Comparison of ENCODE assay signal across 8 cellular contexts in the genomic region with DNA sequence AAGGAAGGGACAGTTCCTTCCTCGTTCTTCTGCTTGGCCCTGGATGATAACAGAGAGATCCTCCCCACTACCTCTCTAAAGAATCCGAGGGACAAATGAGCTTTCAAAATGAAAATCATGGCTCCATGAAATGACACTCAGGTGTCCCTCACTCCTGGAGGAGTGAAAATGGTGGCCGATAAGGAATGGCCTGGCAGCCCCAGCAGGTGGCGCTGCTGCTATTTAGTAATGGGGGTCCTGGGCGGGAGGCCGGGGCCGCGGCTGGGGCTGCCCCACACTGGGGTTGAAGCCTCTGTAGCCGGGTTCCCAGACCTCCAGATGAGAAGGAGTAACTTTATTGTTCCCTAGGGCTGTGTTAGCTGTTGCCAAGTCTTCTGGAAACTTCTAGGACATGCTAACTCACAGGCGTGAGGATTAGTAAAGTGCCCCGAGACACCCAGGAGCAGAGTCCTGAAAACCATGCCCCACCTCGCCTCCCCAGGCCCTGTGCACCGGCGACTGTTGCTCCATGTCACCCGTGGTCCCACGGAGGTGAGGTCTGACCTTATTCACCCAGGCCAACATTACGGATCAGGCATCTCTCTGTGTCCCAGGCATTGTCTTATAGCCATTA.
DNase-seq lines count a peak whose midpoint lies in the region; ATAC-seq and TF ChIP-seq lines count a peak whose summit lies in the region.

No MANE protein-coding gene starts in this region.

- POLR2A ChIA-PET in activated CD4-positive, alpha-beta memory T cell treated with anti-CD3 and anti-CD28 coated beads for 36 hours (lab: Charles Lee) = interaction anchor here (0.6 kb wide), 1 partner anchor 100 kb away, joined by 3 read pairs; no protein-coding TSS in a partner anchor

- H3K27me3 Mint-ChIP-seq in CD4-positive, CD25-positive, alpha-beta regulatory T cell = no peaks in the 10 kb centered on the region
- H3K27me3 Mint-ChIP-seq in activated CD4-positive, alpha-beta memory T cell treated with anti-CD3 and anti-CD28 coated beads for 36 hours = no peaks in the 10 kb centered on the region

- H3K36me3 ChIP-seq in CD4-positive, CD25-positive, alpha-beta regulatory T cell (ENCODE audit: control insufficient read depth, insufficient read depth, low read length) = no peaks in the 10 kb centered on the region

- peaks cover 4% of the 10 kb centered on the region for H3K4me1 ChIP-seq in CD4-positive, CD25-positive, alpha-beta regulatory T cell (ENCODE audit: control insufficient read depth, insufficient read depth, low read length, poor library complexity, severe bottlenecking)

- CTCF ChIA-PET in activated CD4-positive, alpha-beta memory T cell treated with anti-CD3 and anti-CD28 coated beads for 36 hours (lab: Charles Lee) = interaction anchor here (0.7 to 1.3 kb wide), 8 partner anchors 10 to 775 kb away, joined by 3 to 4 read pairs (median 3); no protein-coding TSS in a partner anchor

- no peak overlapping the region for H3K4me3 Mint-ChIP-seq in CD4-positive, CD25-positive, alpha-beta regulatory T cell
- no peak overlapping the region for H3K4me3 Mint-ChIP-seq in activated CD4-positive, alpha-beta memory T cell treated with anti-CD3 and anti-CD28 coated beads for 36 hours

- H3K4me3 ChIP-seq in CD4-positive, CD25-positive, alpha-beta regulatory T cell (ENCODE audit: low read depth, low read length) = no peak overlapping the region
- H3K4me3 ChIP-seq in dorsolateral prefrontal cortex = no peak overlapping the region

- peak in 1 of 2 donors; percentile 26 for ATAC-seq in CD4-positive, CD25-positive, alpha-beta regulatory T cell (ENCODE audit: low read depth in 2 of 2)
- peak; percentile 50 for ATAC-seq in GM21529 (IDR thresholded peaks at IDR 0.05; ENCODE audit: unreplicated experiment)
- no peak for ATAC-seq in HG03571 (IDR thresholded peaks at IDR 0.05; ENCODE audit: unreplicated experiment)

- no peaks in the 10 kb centered on the region for H3K36me3 Mint-ChIP-seq in CD4-positive, CD25-positive, alpha-beta regulatory T cell
- no peaks in the 10 kb centered on the region for H3K36me3 Mint-ChIP-seq in activated CD4-positive, alpha-beta memory T cell treated with anti-CD3 and anti-CD28 coated beads for 36 hours

- no peak overlapping the region for H3K27ac Mint-ChIP-seq in CD4-positive, CD25-positive, alpha-beta regulatory T cell
- H3K27ac Mint-ChIP-seq in activated CD4-positive, alpha-beta memory T cell treated with anti-CD3 and anti-CD28 coated beads for 36 hours = no peak overlapping the region

- peak; percentile 81 to 97 (median 92) for TF ChIP-seq CTCF in dorsolateral prefrontal cortex (IDR thresholded peaks at IDR 0.05 in 54 of 56, conservative IDR thresholded peaks at IDR 0.05 in 2 of 56; ENCODE audit: low read depth in 1 of 56, partially characterized antibody in 56 of 56)

- intact Hi-C loops in activated CD4-positive, alpha-beta memory T cell treated with anti-CD3 and anti-CD28 coated beads for 36 hours (cut with micrococcal nuclease) = loop anchor here (1.0 to 10.0 kb wide), 7 partner anchors 98 to 1178 kb away; no protein-coding TSS in a partner anchor
- intact Hi-C loops in dorsolateral prefrontal cortex (cut with DNase I) = loop anchor here (5.0 to 10.0 kb wide), 12 partner anchors 100 to 815 kb away; partner anchors contain the start of genes RPL17 (in 1 of the 2) and SMAD7 (in 1 of the 2)

- H3K9me3 Mint-ChIP-seq in CD4-positive, CD25-positive, alpha-beta regulatory T cell = no peaks in the 10 kb centered on the region
- no peaks in the 10 kb centered on the region for H3K9me3 Mint-ChIP-seq in activated CD4-positive, alpha-beta memory T cell treated with anti-CD3 and anti-CD28 coated beads for 36 hours

- no peak overlapping the region for H3K27ac ChIP-seq in CD4-positive, CD25-positive, alpha-beta regulatory T cell (ENCODE audit: insufficient read depth, low read length, poor library complexity, severe bottlenecking)
- H3K27ac ChIP-seq in dorsolateral prefrontal cortex = peak overlapping the region in 24 of 59 donors; percentile 2 to 71 (median 38)

- H3K9me3 ChIP-seq in CD4-positive, CD25-positive, alpha-beta regulatory T cell (ENCODE audit: control insufficient read depth in 2 of 2, low read length in 2 of 2) = no peaks in the 10 kb centered on the region

- no peaks in the 10 kb centered on the region for H3K27me3 ChIP-seq in CD4-positive, CD25-positive, alpha-beta regulatory T cell (ENCODE audit: control insufficient read depth, insufficient read depth, low read length)
- no peaks in the 10 kb centered on the region for H3K27me3 ChIP-seq in dorsolateral prefrontal cortex

- H3K4me1 Mint-ChIP-seq in CD4-positive, CD25-positive, alpha-beta regulatory T cell = peaks cover 0 to 3% (median 0%) of the 10 kb centered on the region in 4 donors
- H3K4me1 Mint-ChIP-seq in activated CD4-positive, alpha-beta memory T cell treated with anti-CD3 and anti-CD28 coated beads for 36 hours (ENCODE audit: low read depth) = peaks cover 2% of the 10 kb centered on the region

- peak; percentile 22 to 59 (median 40) for DNase-seq in CD4-positive, CD25-positive, alpha-beta regulatory T cell
- DNase-seq in NCI-H2171 treated with DMSO at 0.1 percent for 48 hours (lab: John Stamatoyannopoulos, UW) = peak; percentile 41
- DNase-seq in activated CD4-positive, alpha-beta memory T cell treated with anti-CD3 and anti-CD28 coated beads for 36 hours = peak; percentile 75
- peak in 8 of 10 donors; percentile 59 to 82 (median 69) for DNase-seq in dorsolateral prefrontal cortex
- DNase-seq in medulla oblongata (ENCODE audit: extremely low spot score) = peak; percentile 85
- peak; percentile 14 to 18 for DNase-seq in stimulated activated CD8-positive, alpha-beta memory T cell treated with anti-CD3 and anti-CD28 coated beads, Interleukin-15, amount 100 ng/mL, for 4 hours (ENCODE audit: low read depth in 2 of 2)

Comparison
In these comparisons a context has a peak if more than half of its experiments do, and no peak if none do; other contexts are left out.
1. DNase-seq: peak in every context shown above with its lines; median percentile 85 in medulla oblongata; 75 in activated CD4-positive, alpha-beta memory T cell treated with anti-CD3 and anti-CD28 coated beads for 36 hours; 69 in dorsolateral prefrontal cortex; 41 in NCI-H2171 treated with DMSO at 0.1 percent for 48 hours; 40 in CD4-positive, CD25-positive, alpha-beta regulatory T cell; 16 in stimulated activated CD8-positive, alpha-beta memory T cell treated with anti-CD3 and anti-CD28 coated beads, Interleukin-15, amount 100 ng/mL, for 4 hours.